2 cellular contexts compared by ENCODE assay signal in genomic region chr7:111030358-111030735, GRCh38.
TF ChIP-seq lines count a peak whose summit lies in the region.

No MANE protein-coding gene starts in this region.

TF ChIP-seq in SK-N-SH treated with all-trans-retinoic acid at 6 μM for 48 hours, 23 proteins besides CTCF, POLR2A, EP300 and RAD21 (continued from another document):
- TF ChIP-seq, protein P1, sequence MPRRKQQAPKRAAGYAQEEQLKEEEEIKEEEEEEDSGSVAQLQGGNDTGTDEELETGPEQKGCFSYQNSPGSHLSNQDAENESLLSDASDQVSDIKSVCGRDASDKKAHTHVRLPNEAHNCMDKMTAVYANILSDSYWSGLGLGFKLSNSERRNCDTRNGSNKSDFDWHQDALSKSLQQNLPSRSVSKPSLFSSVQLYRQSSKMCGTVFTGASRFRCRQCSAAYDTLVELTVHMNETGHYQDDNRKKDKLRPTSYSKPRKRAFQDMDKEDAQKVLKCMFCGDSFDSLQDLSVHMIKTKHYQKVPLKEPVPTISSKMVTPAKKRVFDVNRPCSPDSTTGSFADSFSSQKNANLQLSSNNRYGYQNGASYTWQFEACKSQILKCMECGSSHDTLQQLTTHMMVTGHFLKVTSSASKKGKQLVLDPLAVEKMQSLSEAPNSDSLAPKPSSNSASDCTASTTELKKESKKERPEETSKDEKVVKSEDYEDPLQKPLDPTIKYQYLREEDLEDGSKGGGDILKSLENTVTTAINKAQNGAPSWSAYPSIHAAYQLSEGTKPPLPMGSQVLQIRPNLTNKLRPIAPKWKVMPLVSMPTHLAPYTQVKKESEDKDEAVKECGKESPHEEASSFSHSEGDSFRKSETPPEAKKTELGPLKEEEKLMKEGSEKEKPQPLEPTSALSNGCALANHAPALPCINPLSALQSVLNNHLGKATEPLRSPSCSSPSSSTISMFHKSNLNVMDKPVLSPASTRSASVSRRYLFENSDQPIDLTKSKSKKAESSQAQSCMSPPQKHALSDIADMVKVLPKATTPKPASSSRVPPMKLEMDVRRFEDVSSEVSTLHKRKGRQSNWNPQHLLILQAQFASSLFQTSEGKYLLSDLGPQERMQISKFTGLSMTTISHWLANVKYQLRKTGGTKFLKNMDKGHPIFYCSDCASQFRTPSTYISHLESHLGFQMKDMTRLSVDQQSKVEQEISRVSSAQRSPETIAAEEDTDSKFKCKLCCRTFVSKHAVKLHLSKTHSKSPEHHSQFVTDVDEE (CRISPR knock-in tag; IDR thresholded peaks at IDR 0.05), result no peak
- TF ChIP-seq TCF4 (CRISPR knock-in tag; IDR thresholded peaks at IDR 0.05; ENCODE audit: borderline replicate concordance), result no peak
- no peak for TF ChIP-seq ESRRG (CRISPR knock-in tag; IDR thresholded peaks at IDR 0.05)
- no peak for TF ChIP-seq PPARA (CRISPR knock-in tag; IDR thresholded peaks at IDR 0.05; ENCODE audit: borderline replicate concordance)
- TF ChIP-seq ZNF70 (CRISPR knock-in tag; IDR thresholded peaks at IDR 0.05), result no peak
- no peak for TF ChIP-seq TOX (CRISPR knock-in tag; IDR thresholded peaks at IDR 0.05; ENCODE audit: borderline replicate concordance)
- no peak for TF ChIP-seq ZFP3 (CRISPR knock-in tag; IDR thresholded peaks at IDR 0.05)
- TF ChIP-seq ZFP30 (CRISPR knock-in tag; IDR thresholded peaks at IDR 0.05), result no peak
- TF ChIP-seq ARNTL (CRISPR knock-in tag; IDR thresholded peaks at IDR 0.05; ENCODE audit: borderline replicate concordance, low read depth), result no peak
- no peak for TF ChIP-seq CREB5 (CRISPR knock-in tag; IDR thresholded peaks at IDR 0.05; ENCODE audit: low read depth)
- TF ChIP-seq CSDC2 (CRISPR knock-in tag; IDR thresholded peaks at IDR 0.05), result no peak
- no peak for TF ChIP-seq ZNF565 (CRISPR knock-in tag; conservative IDR thresholded peaks at IDR 0.05; ENCODE audit: low read depth)

TF ChIP-seq in SK-N-SH, 30 proteins besides CTCF, POLR2A, EP300 and RAD21 (continued from another document):
- TF ChIP-seq, protein P2, sequence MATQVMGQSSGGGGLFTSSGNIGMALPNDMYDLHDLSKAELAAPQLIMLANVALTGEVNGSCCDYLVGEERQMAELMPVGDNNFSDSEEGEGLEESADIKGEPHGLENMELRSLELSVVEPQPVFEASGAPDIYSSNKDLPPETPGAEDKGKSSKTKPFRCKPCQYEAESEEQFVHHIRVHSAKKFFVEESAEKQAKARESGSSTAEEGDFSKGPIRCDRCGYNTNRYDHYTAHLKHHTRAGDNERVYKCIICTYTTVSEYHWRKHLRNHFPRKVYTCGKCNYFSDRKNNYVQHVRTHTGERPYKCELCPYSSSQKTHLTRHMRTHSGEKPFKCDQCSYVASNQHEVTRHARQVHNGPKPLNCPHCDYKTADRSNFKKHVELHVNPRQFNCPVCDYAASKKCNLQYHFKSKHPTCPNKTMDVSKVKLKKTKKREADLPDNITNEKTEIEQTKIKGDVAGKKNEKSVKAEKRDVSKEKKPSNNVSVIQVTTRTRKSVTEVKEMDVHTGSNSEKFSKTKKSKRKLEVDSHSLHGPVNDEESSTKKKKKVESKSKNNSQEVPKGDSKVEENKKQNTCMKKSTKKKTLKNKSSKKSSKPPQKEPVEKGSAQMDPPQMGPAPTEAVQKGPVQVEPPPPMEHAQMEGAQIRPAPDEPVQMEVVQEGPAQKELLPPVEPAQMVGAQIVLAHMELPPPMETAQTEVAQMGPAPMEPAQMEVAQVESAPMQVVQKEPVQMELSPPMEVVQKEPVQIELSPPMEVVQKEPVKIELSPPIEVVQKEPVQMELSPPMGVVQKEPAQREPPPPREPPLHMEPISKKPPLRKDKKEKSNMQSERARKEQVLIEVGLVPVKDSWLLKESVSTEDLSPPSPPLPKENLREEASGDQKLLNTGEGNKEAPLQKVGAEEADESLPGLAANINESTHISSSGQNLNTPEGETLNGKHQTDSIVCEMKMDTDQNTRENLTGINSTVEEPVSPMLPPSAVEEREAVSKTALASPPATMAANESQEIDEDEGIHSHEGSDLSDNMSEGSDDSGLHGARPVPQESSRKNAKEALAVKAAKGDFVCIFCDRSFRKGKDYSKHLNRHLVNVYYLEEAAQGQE (IDR thresholded peaks at IDR 0.05; ENCODE audit: low read depth, low read length), result no peak
- TF ChIP-seq EZH2phosphoT487 (IDR thresholded peaks at IDR 0.05; ENCODE audit: borderline replicate concordance, low read depth) (no peak), TCF12 (IDR thresholded peaks at IDR 0.05) (no peak)
